8 cellular contexts compared by ENCODE assay signal in genomic region chr13:99087130-99087953, GRCh38.
DNase-seq lines count a peak whose midpoint lies in the region; ATAC-seq and TF ChIP-seq lines count a peak whose summit lies in the region.

No MANE protein-coding gene starts in this region.

- ATAC-seq in HG02678 (IDR thresholded peaks at IDR 0.05; ENCODE audit: unreplicated experiment): peak; percentile 80

- peak overlapping the region; percentile 94 for H3K27ac ChIP-seq in rectal smooth muscle tissue (ENCODE audit: low read depth, low read length)
- H3K27ac ChIP-seq in vagina: peak overlapping the region; percentile 98

- DNase-seq in GM12865 (ENCODE audit: low read depth) (peak; percentile 91), NCI-H1417 treated with DMSO at 0.1 percent for 48 hours (lab: John Stamatoyannopoulos, UW) (peak; percentile 90), T-helper 22 cell (ENCODE audit: low read depth) (peak; percentile 90), astrocyte of the cerebellum (ENCODE audit: low read depth) (peak; percentile 59), hepatic stellate cell (ENCODE audit: low spot score) (peak; percentile 99), vagina (ENCODE audit: extremely low spot score in 2 of 2) (peak in 1 of 2 donors; percentile 92)

- H3K27me3 ChIP-seq in rectal smooth muscle tissue (ENCODE audit: control insufficient read depth, insufficient read depth, low read length) (no peaks in the 10 kb centered on the region), vagina (no peaks in the 10 kb centered on the region)

- H3K36me3 ChIP-seq in rectal smooth muscle tissue (ENCODE audit: control insufficient read depth, insufficient read depth, low read length) (no peaks in the 10 kb centered on the region), vagina (no peaks in the 10 kb centered on the region)

- peak overlapping the region; percentile 76 for H3K4me3 ChIP-seq in GM12865 (ENCODE audit: low read depth, low read length)
- H3K4me3 ChIP-seq in astrocyte of the cerebellum (ENCODE audit: low read depth, low read length): peak overlapping the region; percentile 65
- H3K4me3 ChIP-seq in rectal smooth muscle tissue (ENCODE audit: low read length): peak overlapping the region; percentile 80
- H3K4me3 ChIP-seq in vagina: peak overlapping the region; percentile 70 to 91

- in situ Hi-C loops in astrocyte of the cerebellum (cut with HindIII; ENCODE audit: low sequenced_read_pairs): no loop called here

- TF ChIP-seq POLR2A in vagina (IDR thresholded peaks at IDR 0.05): peak in 1 of 2 donors; percentile 82

- H3K9ac ChIP-seq in rectal smooth muscle tissue (ENCODE audit: low read length): peak overlapping the region; percentile 85

- TF ChIP-seq CTCF in GM12865 (IDR thresholded peaks at IDR 0.05; ENCODE audit: insufficient read depth, low read depth, low read length, missing control alignments): no peak
- peak; percentile 33 for TF ChIP-seq CTCF in astrocyte of the cerebellum (IDR thresholded peaks at IDR 0.05; ENCODE audit: low read depth, low read length, missing control alignments)
- peak in 1 of 3 experiments; percentile 35 for TF ChIP-seq CTCF in vagina (IDR thresholded peaks at IDR 0.05)

- H3K4me1 ChIP-seq in rectal smooth muscle tissue (ENCODE audit: control insufficient read depth, insufficient read depth, low read length): peaks cover 9% of the 10 kb centered on the region
- H3K4me1 ChIP-seq in vagina: peaks cover 25% of the 10 kb centered on the region

- intact Hi-C loops in vagina (cut with DNase I): no loop called here

- H3K9me3 ChIP-seq in vagina: no peaks in the 10 kb centered on the region
